ENCODE assay signal across 12 cellular contexts in genomic region chr7:155811560-155811894, GRCh38. TPM values are rescaled to one million over a fixed set of nuclear protein-coding genes. Genes with fewer than 3 reads are reported as not detected.
DNase-seq lines count a peak whose midpoint lies in the region; ATAC-seq and TF ChIP-seq lines count a peak whose summit lies in the region.
"Had no signal": no experiment of that assay in that cellular context is flagged by ENCODE, and none has a peak within 500 bp of the region (broad histone marks: within the 10 kb centered on the region; RNA-seq: fewer than 3 reads in every experiment).

No MANE protein-coding gene starts in this region.

- H3K4me3 ChIP-seq in mammary epithelial cell (replicated peaks in 1 of 3; ENCODE audit: insufficient read depth in 1 of 3, low read depth in 2 of 3, low read length in 3 of 3) (peak overlapping the region in 2 of 3 experiments; percentile 30 to 48), breast epithelium (no peak overlapping the region), duodenal mucosa (ENCODE audit: low read depth in 1 of 2, low read length in 2 of 2) (peak overlapping the region; percentile 36 to 40), mucosa of descending colon (no peak overlapping the region), urinary bladder (ENCODE audit: low read depth, low read length) (peak overlapping the region; percentile 45), MG63 (no peak overlapping the region)
- no peak overlapping the region for H3K4me3 ChIP-seq in CD4-positive, alpha-beta memory T cell (ENCODE audit: low read length in 2 of 2)

- H3K9me3 ChIP-seq in mammary epithelial cell (replicated peaks; ENCODE audit: insufficient read depth, low read length), result no peaks in the 10 kb centered on the region
- no peaks in the 10 kb centered on the region for H3K9me3 ChIP-seq in breast epithelium
- H3K9me3 ChIP-seq in duodenal mucosa (ENCODE audit: control insufficient read depth in 1 of 2, low read length in 2 of 2), result no peaks in the 10 kb centered on the region
- H3K9me3 ChIP-seq in mucosa of descending colon, result no peaks in the 10 kb centered on the region
- H3K9me3 ChIP-seq in MG63, result no peaks in the 10 kb centered on the region
- no peaks in the 10 kb centered on the region for H3K9me3 ChIP-seq in CD4-positive, alpha-beta memory T cell (ENCODE audit: control insufficient read depth in 1 of 2, low read length in 2 of 2)

- DNase-seq in mammary epithelial cell (no peak), breast epithelium (ENCODE audit: low spot score in 2 of 2) (no peak), mucosa of descending colon (peak; percentile 43 to 72 (median 64)), COLO668 (lab: John Stamatoyannopoulos, UW; ENCODE audit: unreplicated experiment) (no peak), MG63 (no peak)
- DNase-seq in CD4-positive, alpha-beta memory T cell, result no peak
- DNase-seq: SHP77, WERI-Rb-1 had no signal

- no peak overlapping the region for H3K27ac Mint-ChIP-seq in CD4-positive, alpha-beta memory T cell

- H3K36me3 ChIP-seq in mammary epithelial cell (ENCODE audit: insufficient read depth, low read length) (no peaks in the 10 kb centered on the region), breast epithelium (no peaks in the 10 kb centered on the region), duodenal mucosa (ENCODE audit: control insufficient read depth in 1 of 2, insufficient read depth in 2 of 2, low read length in 2 of 2) (no peaks in the 10 kb centered on the region), mucosa of descending colon (ENCODE audit: low read depth) (no peaks in the 10 kb centered on the region), urinary bladder (ENCODE audit: insufficient read depth) (no peaks in the 10 kb centered on the region), MG63 (no peaks in the 10 kb centered on the region)
- no peaks in the 10 kb centered on the region for H3K36me3 ChIP-seq in CD4-positive, alpha-beta memory T cell (ENCODE audit: insufficient read depth, low read length)
- H3K36me3 ChIP-seq: WERI-Rb-1 had no signal

- POLR2A ChIA-PET in CD4-positive, alpha-beta memory T cell (lab: Charles Lee; ENCODE audit: partially characterized antibody), result no interaction called here

- H3K27me3 ChIP-seq in mammary epithelial cell (ENCODE audit: insufficient read depth, low read length), result peaks cover 48% of the 10 kb centered on the region
- H3K27me3 ChIP-seq in breast epithelium, result peaks cover 0 to 96% of the 10 kb centered on the region in 2 donors
- H3K27me3 ChIP-seq in duodenal mucosa (ENCODE audit: control insufficient read depth in 1 of 2, insufficient read depth in 2 of 2, low read length in 2 of 2), result peaks cover 42 to 45% of the 10 kb centered on the region in 2 donors
- H3K27me3 ChIP-seq in MG63, result peaks cover 21% of the 10 kb centered on the region
- peaks cover 20% of the 10 kb centered on the region for H3K27me3 ChIP-seq in CD4-positive, alpha-beta memory T cell (ENCODE audit: insufficient read depth, low read length)

- H3K4me1 ChIP-seq in mammary epithelial cell (ENCODE audit: insufficient read depth, low read length) (peaks cover 27% of the 10 kb centered on the region), breast epithelium (peaks cover 18 to 19% of the 10 kb centered on the region in 2 donors), duodenal mucosa (ENCODE audit: control insufficient read depth in 1 of 2, insufficient read depth in 2 of 2, low read length in 2 of 2) (peaks cover 24% of the 10 kb centered on the region in 2 donors), mucosa of descending colon (ENCODE audit: low read depth) (peaks cover 27% of the 10 kb centered on the region), urinary bladder (ENCODE audit: insufficient read depth) (no peaks in the 10 kb centered on the region)
- H3K4me1 ChIP-seq in CD4-positive, alpha-beta memory T cell (ENCODE audit: insufficient read depth, low read length), result peaks cover 3% of the 10 kb centered on the region

- H3K27ac ChIP-seq in mammary epithelial cell (ENCODE audit: insufficient read depth, low read depth, low read length) (no peak overlapping the region), breast epithelium (no peak overlapping the region), duodenal mucosa (ENCODE audit: low read depth, low read length) (no peak overlapping the region), urinary bladder (ENCODE audit: low read depth) (peak overlapping the region; percentile 64)
- no peak overlapping the region for H3K27ac ChIP-seq in CD4-positive, alpha-beta memory T cell (ENCODE audit: low read depth, low read length)
- H3K27ac ChIP-seq: WERI-Rb-1 had no signal

- H3K4me3 Mint-ChIP-seq in CD4-positive, alpha-beta memory T cell, result peak overlapping the region in 3 of 8 donors; percentile 39 to 77 (median 70)

- peaks cover 46 to 54% of the 10 kb centered on the region in 2 donors for H3K27me3 Mint-ChIP-seq in CD4-positive, alpha-beta memory T cell

- TF ChIP-seq POLR2A in breast epithelium (IDR thresholded peaks at IDR 0.05), result no peak

- H3K36me3 Mint-ChIP-seq in CD4-positive, alpha-beta memory T cell, result no peaks in the 10 kb centered on the region

- H3K4me2 ChIP-seq in mammary epithelial cell (ENCODE audit: insufficient read depth, low read depth, low read length), result peak overlapping the region; percentile 87

- BruUV-seq in mammary epithelial cell (replicated peaks; lab: Mats Ljungman, UMichigan), result no TSS peak

- no peak overlapping the region for H3K9ac ChIP-seq in mammary epithelial cell (ENCODE audit: insufficient read depth, low read length)
- H3K9ac ChIP-seq in duodenal mucosa (ENCODE audit: low read depth in 1 of 2, low read length in 2 of 2), result no peak overlapping the region

- H3K4me1 Mint-ChIP-seq in CD4-positive, alpha-beta memory T cell, result peaks cover 9 to 41% (median 24%) of the 10 kb centered on the region in 4 donors

- no peaks in the 10 kb centered on the region for H3K9me3 Mint-ChIP-seq in CD4-positive, alpha-beta memory T cell

- TF ChIP-seq CTCF in mammary epithelial cell (conservative IDR thresholded peaks at IDR 0.05 in 1 of 2, IDR thresholded peaks at IDR 0.05 in 1 of 2; ENCODE audit: extremely low read depth in 1 of 2, insufficient read depth in 1 of 2, low read depth in 1 of 2, low read length in 2 of 2), result no peak
- no peak for TF ChIP-seq CTCF in breast epithelium (IDR thresholded peaks at IDR 0.05)
- TF ChIP-seq CTCF in mucosa of descending colon (IDR thresholded peaks at IDR 0.05), result no peak

- peak overlapping the region; percentile 47 for H2AFZ ChIP-seq in mammary epithelial cell (ENCODE audit: low read depth, low read length)

- intact Hi-C loops in mammary epithelial cell (cut with micrococcal nuclease) (loop anchor here (5.0 to 10.0 kb wide), 2 partner anchors 346 to 833 kb away; partner anchors contain the start of gene RNF32), breast epithelium (cut with DNase I; ENCODE audit: low total_unique reads) (no loop called here), mucosa of descending colon (cut with DNase I, micrococcal nuclease) (no loop called here)
- intact Hi-C loops in CD4-positive, alpha-beta memory T cell (cut with micrococcal nuclease), result no loop called here

- H3K79me2 ChIP-seq in mammary epithelial cell (ENCODE audit: insufficient read depth, low read length), result no peaks in the 10 kb centered on the region

- peak; percentile 17 for ATAC-seq in mucosa of descending colon
- ATAC-seq: left lobe of liver had no signal

- dilution Hi-C loops in mammary epithelial cell (cut with HindIII; ENCODE audit: low sequenced_read_pairs), result no loop called here

- 1% methylated on average over 12 of the region's 13 CpGs for WGBS in mammary epithelial cell (ENCODE audit: low coverage, missing lambda C conversion rate)
- WGBS in urinary bladder, result 2% methylated on average over 13 of the region's 13 CpGs

- in situ Hi-C loops in mammary epithelial cell (cut with MboI; ENCODE audit: low sequenced_read_pairs in 2 of 2), result loop anchor here (10.0 to 25.0 kb wide), 4 partner anchors 651 to 1001 kb away; partner anchors contain the start of gene RNF32 (in 1 of the 2)

- CTCF ChIA-PET in mammary epithelial cell (lab: Charles Lee; ENCODE audit: low non-redundant PET), result no interaction called here
- CTCF ChIA-PET in CD4-positive, alpha-beta memory T cell (lab: Charles Lee; ENCODE audit: partially characterized antibody), result interaction anchor here (1.0 kb wide), 1 partner anchor 27 kb away, joined by 3 read pairs; no protein-coding TSS in a partner anchor

- no peaks in the 10 kb centered on the region for H4K20me1 ChIP-seq in mammary epithelial cell (ENCODE audit: insufficient read depth, low read length)

RNA-seq across cellular contexts. Expression of gene SHH, which starts 0.7 kb away (rescaled TPM):
- not detected for total RNA-seq in mammary epithelial cell
- polyA plus RNA-seq in mammary epithelial cell, result not detected
- not detected for polyA minus RNA-seq in mammary epithelial cell
- total RNA-seq in breast epithelium, result not detected
- 1 to 10 TPM; 2.4 to 9.6 (median 6.6) TPM for total RNA-seq in mucosa of descending colon
- total RNA-seq in urinary bladder, result 13.8 TPM
- polyA plus RNA-seq in urinary bladder, result 8.6 TPM
- total RNA-seq in MG63 (2014; rRNA removed; shearing (Covaris generic); ENCODE audit: low replicate concordance), result not detected in 2 replicates
- total RNA-seq in CD4-positive, alpha-beta memory T cell, result not detected
- under 1 TPM in 1 of 2 donors, not detected in 1; 0.03 TPM for polyA plus RNA-seq in CD4-positive, alpha-beta memory T cell
- polyA plus RNA-seq: AG04450 had no signal

Comparison
In these comparisons a context has a peak if more than half of its experiments do, and no peak if none do; other contexts are left out.
1. H3K4me3 ChIP-seq: peak in mammary epithelial cell (2 of 3), duodenal mucosa (2 of 2) and urinary bladder (single experiment); none in breast epithelium (0 of 3), mucosa of descending colon (single experiment), MG63 (single experiment) and CD4-positive, alpha-beta memory T cell (0 of 2).
2. DNase-seq: peak in mucosa of descending colon (3 of 3); none in mammary epithelial cell (single experiment), breast epithelium (0 of 2), COLO668 (single experiment), MG63 (single experiment) and CD4-positive, alpha-beta memory T cell (0 of 5).